In the genomic region with DNA sequence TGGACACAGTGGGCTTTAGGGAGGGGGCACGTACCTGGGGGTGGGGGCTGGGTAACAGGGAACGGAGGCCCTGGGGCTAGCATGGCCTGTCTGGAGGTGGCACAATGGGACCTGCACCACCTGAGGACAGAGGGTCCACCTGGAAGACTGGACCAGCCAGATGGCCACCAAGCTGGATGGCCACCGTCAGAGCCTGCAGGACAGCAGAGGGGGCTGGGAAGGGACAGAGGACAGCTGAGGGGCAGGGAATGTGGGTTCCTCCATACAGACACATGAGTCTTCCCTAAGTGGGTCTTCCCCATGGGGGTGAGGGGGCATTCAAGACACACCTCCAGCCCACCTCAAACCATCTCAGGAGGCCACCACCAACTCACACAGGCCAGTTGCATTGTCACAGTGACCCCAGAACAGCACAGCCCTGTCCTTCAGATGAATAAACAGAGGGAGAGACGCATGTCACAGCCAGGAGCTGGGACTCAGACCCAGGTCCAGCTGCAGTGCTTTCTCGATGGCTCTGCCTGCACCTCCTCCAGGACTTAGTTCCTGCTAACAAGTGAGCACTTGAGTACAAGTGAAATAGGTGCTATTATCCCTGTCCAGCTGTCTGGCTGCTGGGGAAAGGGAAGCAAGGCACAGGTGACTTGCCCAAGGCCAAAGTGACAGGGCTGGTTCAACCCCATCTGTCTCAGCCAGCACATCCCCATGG, we compare ENCODE assay signal across 1 cellular context. TPM values are rescaled to one million over a fixed set of nuclear protein-coding genes. Genes with fewer than 3 reads are reported as not detected.
"Had no signal": no experiment of that assay in that cellular context is flagged by ENCODE, and none has a peak within 500 bp of the region (broad histone marks: within the 10 kb centered on the region; RNA-seq: fewer than 3 reads in every experiment).

No MANE protein-coding gene starts in this region.

RNA-seq across cellular contexts. Expression of gene CSPG4, which starts 52.4 kb away (rescaled TPM):
- total RNA-seq: naive thymus-derived CD8-positive, alpha-beta T cell had no signal
- polyA plus RNA-seq: naive thymus-derived CD8-positive, alpha-beta T cell had no signal
